In genomic region chr1:3377166-3377565, GRCh38 we compare ENCODE assay signal across 31 cellular contexts.
"Had no signal": no experiment of that assay in that cellular context is flagged by ENCODE, and none has a peak within 500 bp of the region (broad histone marks: within the 10 kb centered on the region; RNA-seq: fewer than 3 reads in every experiment).

No MANE protein-coding gene starts in this region.

- H3K9me3 ChIP-seq: adrenal gland, body of pancreas, breast epithelium had no signal

- H3K4me3 ChIP-seq: adrenal gland, body of pancreas, breast epithelium had no signal

- H3K27me3 ChIP-seq: body of pancreas, brain microvascular endothelial cell had no signal

- H3K27ac ChIP-seq: adrenal gland, body of pancreas, brain microvascular endothelial cell, breast epithelium, VCaP had no signal

- H3K4me1 ChIP-seq: adrenal gland, body of pancreas, breast epithelium had no signal

- H3K36me3 ChIP-seq: adrenal gland, brain microvascular endothelial cell, breast epithelium had no signal

- ATAC-seq: activated CD8-positive, alpha-beta T cell treated with anti-CD3 and anti-CD28 coated beads for 36 hours; activated naive CD4-positive, alpha-beta T cell treated with anti-CD3 and anti-CD28 coated beads, Interleukin-2, amount 50 U/mL, for 72 hours; activated T-cell treated with anti-CD3 and anti-CD28 coated beads, Interleukin-2, amount 50 U/mL, for 4 hours; activated T-cell treated with anti-CD3 and anti-CD28 coated beads, Interleukin-2, amount 50 U/mL, for 72 hours; activated T-helper 17 cell treated with anti-CD3 and anti-CD28 coated beads, Interleukin-2, amount 50 U/mL, for 72 hours; body of pancreas had no signal

- DNase-seq: activated B cell treated with CpG ODN at 0.5 μM for 24 hours; activated CD4-positive, alpha-beta memory T cell treated with anti-CD3 and anti-CD28 coated beads for 36 hours; activated CD4-positive, alpha-beta T cell treated with anti-CD3 and anti-CD28 coated beads for 4 hours; activated CD4-positive, alpha-beta T cell treated with anti-CD3 and anti-CD28 coated beads, Interleukin-2, amount 10 ng/mL, durations not matched to agents 24 days and 14 days; activated CD4-positive, alpha-beta T cell treated with anti-CD3 and anti-CD28 coated beads, Interleukin-2, amount 50 U/mL, for 1 hour; activated CD4-positive, alpha-beta T cell treated with anti-CD3 and anti-CD28 coated beads, Interleukin-2, amount 50 U/mL, for 4 hours; activated CD4-positive, CD25-positive, alpha-beta regulatory T cell treated with anti-CD3 and anti-CD28 coated beads, Interleukin-2, amount 50 U/mL, for 72 hours; activated CD8-positive, alpha-beta memory T cell treated with anti-CD3 and anti-CD28 coated beads, Interleukin-2, amount 50 U/mL, for 4 hours; activated CD8-positive, alpha-beta T cell treated with anti-CD3 and anti-CD28 coated beads for 36 hours; activated effector memory CD4-positive, alpha-beta T cell treated with anti-CD3 and anti-CD28 coated beads, Interleukin-2, amount 50 U/mL, for 16 hours; activated gamma-delta T cell treated with Interleukin-2 at 50 U/mL for 16 hours; activated naive CD4-positive, alpha-beta T cell; activated naive CD4-positive, alpha-beta T cell treated with anti-CD3 and anti-CD28 coated beads for 36 hours; activated naive CD4-positive, alpha-beta T cell treated with anti-CD3 and anti-CD28 coated beads, Interleukin-2, amount 50 U/mL, for 16 hours; activated naive CD8-positive, alpha-beta T cell treated with anti-CD3 and anti-CD28 coated beads for 36 hours; activated T-cell treated with anti-CD3 and anti-CD28 coated beads for 4 hours; activated T-cell treated with anti-CD3 and anti-CD28 coated beads, Interleukin-2, amount 50 U/mL, for 1 hour; activated T-cell treated with anti-CD3 and anti-CD28 coated beads, Interleukin-2, amount 50 U/mL, for 4 hours; activated T-cell treated with anti-CD3 and anti-CD28 coated beads, Interleukin-2, amount 50 U/mL, for 72 hours; adrenal gland; amniotic stem cell; brain microvascular endothelial cell; central memory CD4-positive, alpha-beta T cell; T-helper 1 cell; T-helper 2 cell; T-helper 9 cell had no signal
